ENCODE assay signal across 8 cellular contexts in the genomic region with DNA sequence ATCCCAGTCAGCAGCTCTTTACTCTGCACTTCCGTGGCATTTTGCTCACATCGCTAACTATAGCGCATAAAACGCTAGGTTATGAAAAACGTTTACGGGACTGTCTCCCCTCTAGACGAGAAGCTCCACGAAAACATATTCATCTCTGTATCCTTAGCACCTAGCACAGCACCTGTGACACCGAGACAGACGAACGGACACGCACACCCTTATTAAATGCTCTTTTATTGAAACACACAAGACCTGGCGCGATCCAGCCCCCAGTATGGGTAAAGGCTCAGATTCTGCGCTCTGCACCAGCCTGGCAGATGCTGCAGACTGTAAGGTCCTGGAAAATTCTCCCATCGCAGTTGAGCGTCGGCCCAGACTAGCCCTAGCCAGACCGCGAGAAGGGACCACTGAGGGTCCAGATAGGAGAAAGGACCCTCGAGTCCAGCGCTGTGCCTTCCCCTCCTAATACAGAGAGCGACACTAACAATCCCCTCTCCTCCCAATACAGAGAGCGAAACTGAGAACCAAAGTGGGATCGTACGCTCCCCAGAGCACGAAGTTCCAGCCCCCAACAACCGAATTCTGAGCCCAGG. TPM values are rescaled to one million over a fixed set of nuclear protein-coding genes. Genes with fewer than 3 reads are reported as not detected.
DNase-seq lines count a peak whose midpoint lies in the region; ATAC-seq, FAIRE-seq and TF ChIP-seq lines count a peak whose summit lies in the region.

No MANE protein-coding gene starts in this region.

- H3K36me3 Mint-ChIP-seq in chondrocyte (ENCODE audit: low read depth), result no peaks in the 10 kb centered on the region
- peaks cover 2 to 4% of the 10 kb centered on the region in 2 donors for H3K36me3 Mint-ChIP-seq in stimulated activated naive B cell treated with anti-CD40 and anti-IgM and Interleukin-4, amounts not matched to agents 10 μg/mL and 1 μg/mL and 100 μg/mL, for 72 hours

- H3K36me3 ChIP-seq in RWPE2 (ENCODE audit: low read depth) (peaks cover 11% of the 10 kb centered on the region), left lung (peaks cover 0 to 3% of the 10 kb centered on the region in 2 donors)

- H3K4me3 Mint-ChIP-seq in chondrocyte (ENCODE audit: unreplicated experiment), result peak overlapping the region; percentile 96
- H3K4me3 Mint-ChIP-seq in stimulated activated naive B cell treated with anti-CD40 and anti-IgM and Interleukin-4, amounts not matched to agents 10 μg/mL and 1 μg/mL and 100 μg/mL, for 72 hours, result peak overlapping the region; percentile 98 to 99

- peak; percentile 14 for DNase-seq in DMS53 treated with DMSO at 0.1 percent for 48 hours (lab: John Stamatoyannopoulos, UW; ENCODE audit: unreplicated experiment)
- DNase-seq in GM20000 (ENCODE audit: low spot score), result peak; percentile 26
- DNase-seq in RWPE2 (ENCODE audit: low spot score), result no peak
- no peak for DNase-seq in chondrocyte (ENCODE audit: low spot score)
- peak; percentile 33 to 55 for DNase-seq in left lung
- DNase-seq in stimulated activated naive B cell treated with anti-CD40 and anti-IgM and Interleukin-4, amounts not matched to agents 10 μg/mL and 1 μg/mL and 100 μg/mL, for 72 hours, result no peak
- no peak for DNase-seq in D721Med (ENCODE audit: insufficient read length, low spot score)

- H3K4me1 Mint-ChIP-seq in chondrocyte (ENCODE audit: low read depth), result peaks cover 29% of the 10 kb centered on the region
- H3K4me1 Mint-ChIP-seq in stimulated activated naive B cell treated with anti-CD40 and anti-IgM and Interleukin-4, amounts not matched to agents 10 μg/mL and 1 μg/mL and 100 μg/mL, for 72 hours, result peaks cover 16 to 21% of the 10 kb centered on the region in 2 donors

- H3K4me3 ChIP-seq in RWPE2 (ENCODE audit: severe bottlenecking) (peak overlapping the region; percentile 50), left lung (peak overlapping the region; percentile 62 to 75)

- H3K27me3 ChIP-seq in RWPE2 (ENCODE audit: insufficient read depth, poor library complexity, severe bottlenecking) (no peaks in the 10 kb centered on the region), left lung (no peaks in the 10 kb centered on the region)

- ATAC-seq in HG03521 (IDR thresholded peaks at IDR 0.05; ENCODE audit: unreplicated experiment) (peak; percentile 41), RWPE2 (ENCODE audit: low read depth) (peak; percentile 69), left lung (peak; percentile 65)
- ATAC-seq in stimulated activated naive B cell treated with anti-CD40 and anti-IgM and Interleukin-4, amounts not matched to agents 10 μg/mL and 1 μg/mL and 100 μg/mL, for 72 hours (replicated peaks), result peak; percentile 45 to 59

- no peak for FAIRE-seq in D721Med (lab: Jason Lieb, UNC)

- H3K9me3 ChIP-seq in RWPE2 (ENCODE audit: severe bottlenecking) (no peaks in the 10 kb centered on the region), left lung (no peaks in the 10 kb centered on the region)

- peak overlapping the region; percentile 18 for H3K27ac ChIP-seq in RWPE2 (ENCODE audit: poor library complexity, severe bottlenecking)
- H3K27ac ChIP-seq in left lung, result peak overlapping the region; percentile 80 to 83

- H3K27me3 Mint-ChIP-seq in chondrocyte (ENCODE audit: low read depth), result peaks cover 7% of the 10 kb centered on the region
- peaks cover 7 to 8% of the 10 kb centered on the region in 2 donors for H3K27me3 Mint-ChIP-seq in stimulated activated naive B cell treated with anti-CD40 and anti-IgM and Interleukin-4, amounts not matched to agents 10 μg/mL and 1 μg/mL and 100 μg/mL, for 72 hours

- H3K4me1 ChIP-seq in RWPE2 (ENCODE audit: insufficient read depth, poor library complexity, severe bottlenecking) (peaks cover 5% of the 10 kb centered on the region), left lung (peaks cover 9 to 20% of the 10 kb centered on the region in 2 donors)

- no peaks in the 10 kb centered on the region for H3K9me3 Mint-ChIP-seq in chondrocyte (ENCODE audit: low read depth)
- H3K9me3 Mint-ChIP-seq in stimulated activated naive B cell treated with anti-CD40 and anti-IgM and Interleukin-4, amounts not matched to agents 10 μg/mL and 1 μg/mL and 100 μg/mL, for 72 hours, result no peaks in the 10 kb centered on the region

- peak overlapping the region; percentile 99 for H3K27ac Mint-ChIP-seq in chondrocyte (ENCODE audit: unreplicated experiment)
- peak overlapping the region; percentile 93 for H3K27ac Mint-ChIP-seq in stimulated activated naive B cell treated with anti-CD40 and anti-IgM and Interleukin-4, amounts not matched to agents 10 μg/mL and 1 μg/mL and 100 μg/mL, for 72 hours

- intact Hi-C loops in left lung (cut with DNase I), result no loop called here

- TF ChIP-seq CTCF in GM20000 (IDR thresholded peaks at IDR 0.05; ENCODE audit: extremely low read depth, missing control alignments) (no peak), RWPE2 (IDR thresholded peaks at IDR 0.05; ENCODE audit: poor library complexity, severe bottlenecking) (no peak), chondrocyte (IDR thresholded peaks at IDR 0.05) (no peak), left lung (IDR thresholded peaks at IDR 0.05) (no peak), D721Med (IDR thresholded peaks at IDR 0.05; ENCODE audit: insufficient read depth, missing control alignments) (no peak)

RNA-seq across cellular contexts. Expression of gene NBAS, which starts 0.6 kb away (rescaled TPM):
- 42.6 to 66.5 TPM (median 47.6 TPM) in 3 replicates for total RNA-seq in chondrocyte
- 10 to 100 TPM; 36.6 to 45.7 TPM for total RNA-seq in left lung

RNA-seq across cellular contexts. Expression of gene DDX1, which starts 31.2 kb away (rescaled TPM):
- total RNA-seq in chondrocyte, result 82.2 to 103 TPM (median 89.9 TPM) in 3 replicates
- total RNA-seq in left lung, result 10 to 100 TPM; 74.2 to 80.3 TPM

Comparison
In these comparisons a context has a peak if more than half of its experiments do, and no peak if none do; other contexts are left out.
1. DNase-seq: peak in DMS53 treated with DMSO at 0.1 percent for 48 hours (single experiment), GM20000 (single experiment) and left lung (2 of 2); none in RWPE2 (single experiment), chondrocyte (single experiment), stimulated activated naive B cell treated with anti-CD40 and anti-IgM and Interleukin-4, amounts not matched to agents 10 μg/mL and 1 μg/mL and 100 μg/mL, for 72 hours (single experiment) and D721Med (single experiment).
2. Peak in every context shown above with its lines, with median percentiles within 50 percentile points of each other: ATAC-seq.